Comparison of ENCODE assay signal across 16 cellular contexts in the genomic region with DNA sequence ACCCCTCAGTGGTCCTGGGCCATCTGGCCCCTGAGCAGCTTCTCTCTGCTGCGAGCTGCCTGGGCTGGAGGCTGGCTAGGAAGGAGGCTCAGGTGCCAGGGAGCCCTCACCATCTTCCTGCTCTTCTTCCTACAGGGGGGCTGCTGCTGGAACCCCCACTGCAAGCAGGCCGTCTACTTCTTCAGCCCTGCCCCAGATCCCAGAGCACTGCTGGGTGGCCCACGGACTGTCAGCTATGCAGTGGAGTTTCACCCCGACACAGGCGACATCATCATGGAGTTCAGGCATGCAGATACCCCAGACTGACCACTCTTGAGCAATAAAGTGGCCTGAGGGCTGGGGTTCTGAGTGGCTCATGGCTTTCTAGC. TPM values are rescaled to one million over a fixed set of nuclear protein-coding genes. Genes with fewer than 3 reads are reported as not detected.
DNase-seq lines count a peak whose midpoint lies in the region; ATAC-seq, FAIRE-seq and TF ChIP-seq lines count a peak whose summit lies in the region.
"Had no signal": no experiment of that assay in that cellular context is flagged by ENCODE, and none has a peak within 500 bp of the region (broad histone marks: within the 10 kb centered on the region; RNA-seq: fewer than 3 reads in every experiment).

No MANE protein-coding gene starts in this region.

- CTCF ChIA-PET in HepG2 (lab: Yijun Ruan, JAX; ENCODE audit: low intra/inter-chr PET ratio, low total read pairs) (no interaction called here), GM12878 (lab: Yijun Ruan, JAX) (interaction anchor here (1.0 to 4.6 kb wide), 7 partner anchors 10 to 154 kb away, joined by 3 to 16 read pairs (median 5); no protein-coding TSS in a partner anchor)

- H3K4me1 ChIP-seq in HepG2 (ENCODE audit: insufficient read depth, low read length) (0 out of 2 replicates have a peak, but pooled peaks cover 7% of the 10 kb centered on the region), right lobe of liver (no peaks in the 10 kb centered on the region), KMS-11 (ENCODE audit: low read depth, poor library complexity, severe bottlenecking) (peaks cover 33% of the 10 kb centered on the region), GM12878 (ENCODE audit: control insufficient read depth, insufficient read depth, low read length) (peaks cover 23% of the 10 kb centered on the region), thymus (ENCODE audit: control insufficient read depth, insufficient read depth, low read length) (peaks cover 29% of the 10 kb centered on the region)
- H3K4me1 ChIP-seq: pancreas, thyroid gland had no signal

- H3K9ac ChIP-seq in HepG2 (ENCODE audit: insufficient read depth, low read depth, low read length): no peak overlapping the region
- no peak overlapping the region for H3K9ac ChIP-seq in KMS-11
- no peak overlapping the region; the same call in 1 of the 2 replicates for H3K9ac ChIP-seq in GM12878 (ENCODE audit: control insufficient read depth, insufficient read depth, low read length)

- DNase-seq in HepG2 (ENCODE audit: low spot score) (no peak), right lobe of liver (no peak), GM12878 (ENCODE audit: low read depth, low spot score) (no peak), kidney tubule cell (ENCODE audit: low spot score) (no peak), NCI-H69 (lab: John Stamatoyannopoulos, UW) (no peak)
- DNase-seq in stimulated activated CD4-positive, alpha-beta T cell treated with anti-CD3 and anti-CD28 coated beads, Interleukin-1b, Interleukin-23, amount 100 ng/mL, for 48 hours: no peak
- DNase-seq: brain microvascular endothelial cell, DMS153, GOT3, NCI-H2171 treated with DMSO at 0.1 percent for 48 hours, thyroid gland had no signal

- FAIRE-seq in HepG2 (lab: Jason Lieb, UNC) (no peak), GM12878 (lab: Jason Lieb, UNC) (peak; percentile 18)
- FAIRE-seq: pancreas had no signal

- TF ChIP-seq EP300 in HepG2 (IDR thresholded peaks at IDR 0.05; ENCODE audit: low read depth in 2 of 2, low read length in 2 of 2) (no peak), HepG2 (CRISPR knock-in tag; IDR thresholded peaks at IDR 0.05; ENCODE audit: borderline replicate concordance) (no peak), GM12878 (IDR thresholded peaks at IDR 0.05; ENCODE audit: borderline replicate concordance in 1 of 2, control insufficient read depth in 1 of 2, low read depth in 2 of 2, low read length in 2 of 2) (no peak)

- TF ChIP-seq CTCF in HepG2 (CRISPR knock-in tag; IDR thresholded peaks at IDR 0.05) (no peak), right lobe of liver (IDR thresholded peaks at IDR 0.05) (no peak), KMS-11 (conservative IDR thresholded peaks at IDR 0.05; ENCODE audit: low read depth, low read length) (no peak), GM12878 (IDR thresholded peaks at IDR 0.05 in 2 of 3, conservative IDR thresholded peaks at IDR 0.05 in 1 of 3; ENCODE audit: control insufficient read depth in 2 of 3, extremely low read depth in 1 of 3, insufficient read depth in 1 of 3, low read depth in 3 of 3, low read length in 3 of 3) (no peak)

- intact Hi-C loops in HepG2 (cut with micrococcal nuclease; ENCODE audit: unreplicated experiment): no loop called here
- intact Hi-C loops in right lobe of liver (cut with DNase I): no loop called here
- intact Hi-C loops in GM12878 (cut with micrococcal nuclease; ENCODE audit: unreplicated experiment): loop anchor here (1.0 kb wide), 1 partner anchor 12 kb away; no protein-coding TSS in a partner anchor

- POLR2A ChIA-PET in HepG2 (lab: Yijun Ruan, JAX) (no interaction called here), GM12878 (lab: Charles Lee) (interaction anchor here (1.2 kb wide), 1 partner anchor 25 kb away, joined by 3 read pairs; no protein-coding TSS in a partner anchor)

- H3K4me3 ChIP-seq in HepG2 (replicated peaks in 1 of 3; ENCODE audit: insufficient read depth in 1 of 3, low read depth in 2 of 3, low read length in 3 of 3): no peak overlapping the region
- no peak overlapping the region for H3K4me3 ChIP-seq in right lobe of liver
- H3K4me3 ChIP-seq in KMS-11 (IDR thresholded peaks at IDR 0.05; ENCODE audit: insufficient read depth, low read depth, low read length): no peak overlapping the region
- no peak overlapping the region for H3K4me3 ChIP-seq in GM12878
- H3K4me3 ChIP-seq in thymus (ENCODE audit: low read length): peak overlapping the region; percentile 32
- H3K4me3 ChIP-seq: gastroesophageal sphincter, pancreas, thyroid gland had no signal

- no peak for TF ChIP-seq POLR2A in HepG2 (IDR thresholded peaks at IDR 0.05; ENCODE audit: insufficient read depth in 1 of 2, low read depth in 2 of 2, low read length in 2 of 2)
- no peak for TF ChIP-seq POLR2A in right lobe of liver (IDR thresholded peaks at IDR 0.05)
- TF ChIP-seq POLR2A in GM12878 (IDR thresholded peaks at IDR 0.05; ENCODE audit: low read depth, low read length): no peak

- H2AFZ ChIP-seq in HepG2 (ENCODE audit: low read length) (no peak overlapping the region), KMS-11 (ENCODE audit: low read depth) (no peak overlapping the region), GM12878 (ENCODE audit: control insufficient read depth, low read depth, low read length) (no peak overlapping the region)

- H3K36me3 ChIP-seq in HepG2 (replicated peaks in 1 of 2; ENCODE audit: control insufficient read depth in 1 of 2, insufficient read depth in 2 of 2, low read length in 2 of 2) (peaks cover 38 to 68% of the 10 kb centered on the region in 2 experiments), right lobe of liver (peaks cover 0 to 38% (median 3%) of the 10 kb centered on the region in 4 donors), KMS-11 (ENCODE audit: insufficient read depth) (no peaks in the 10 kb centered on the region), GM12878 (ENCODE audit: control insufficient read depth in 2 of 2, insufficient read depth in 2 of 2, low read length in 1 of 2) (peaks cover 23 to 43% of the 10 kb centered on the region in 2 experiments), thymus (ENCODE audit: control insufficient read depth, insufficient read depth) (peaks cover 62% of the 10 kb centered on the region)

- H4K20me1 ChIP-seq in HepG2 (ENCODE audit: insufficient read depth, low read length): no peaks in the 10 kb centered on the region; the same call in 1 of the 2 replicates
- no peaks in the 10 kb centered on the region for H4K20me1 ChIP-seq in KMS-11 (ENCODE audit: insufficient read depth)
- H4K20me1 ChIP-seq in GM12878 (ENCODE audit: control insufficient read depth, insufficient read depth): no peaks in the 10 kb centered on the region

- 80% methylated on average over 1 of the region's 5 CpGs for WGBS in HepG2 (ENCODE audit: low lambda C conversion rate)
- 62% methylated on average over 2 of the region's 5 CpGs for WGBS in right lobe of liver (ENCODE audit: insufficient coverage, low coverage, low lambda C conversion rate, missing lambda C conversion rate)
- WGBS in GM12878 (ENCODE audit: insufficient coverage, insufficient replicate concordance, low lambda C conversion rate, missing lambda C conversion rate): 60% methylated on average over 5 of the region's 5 CpGs
- WGBS in thymus: 58% methylated on average over 5 of the region's 5 CpGs

- H3K9me3 ChIP-seq in HepG2 (ENCODE audit: low read length) (no peaks in the 10 kb centered on the region), right lobe of liver (no peaks in the 10 kb centered on the region), GM12878 (replicated peaks; ENCODE audit: control insufficient read depth, insufficient read depth, low read length) (no peaks in the 10 kb centered on the region), thymus (ENCODE audit: control insufficient read depth) (no peaks in the 10 kb centered on the region)
- H3K9me3 ChIP-seq: gastroesophageal sphincter, pancreas, Peyer's patch, thyroid gland had no signal

- RAD21 ChIA-PET in GM12878 (lab: Charles Lee; ENCODE audit: unreplicated experiment): interaction anchor here (1.0 to 2.4 kb wide), 4 partner anchors 12 to 120 kb away, joined by 3 to 9 read pairs (median 6); no protein-coding TSS in a partner anchor

- BruUV-seq in HepG2 (replicated peaks; lab: Mats Ljungman, UMichigan): no TSS peak
- BruUV-seq in GM12878 (replicated peaks; lab: Mats Ljungman, UMichigan): no TSS peak

- no peak overlapping the region for H3K4me2 ChIP-seq in HepG2 (ENCODE audit: low read depth, low read length)
- H3K4me2 ChIP-seq in KMS-11: peak overlapping the region; percentile 94
- H3K4me2 ChIP-seq in GM12878 (ENCODE audit: control insufficient read depth, insufficient read depth): peak overlapping the region; percentile 89

- ATAC-seq in HepG2 (no peak), right lobe of liver (no peak), GM12878 (peak; percentile 2; the same call in 2 of the 3 replicates)
- ATAC-seq: gastroesophageal sphincter had no signal

- TF ChIP-seq RAD21 in HepG2 (CRISPR knock-in tag; IDR thresholded peaks at IDR 0.05) (no peak), GM12878 (IDR thresholded peaks at IDR 0.05; ENCODE audit: insufficient read depth, low read depth, low read length) (no peak)

- SMC1A ChIA-PET in GM12878 (lab: Charles Lee; ENCODE audit: uncharacterized antibody, unreplicated experiment): interaction anchor here (1.3 to 1.5 kb wide), 4 partner anchors 12 to 96 kb away, joined by 3 to 7 read pairs (median 4); a partner anchor contains a TSS

- H3K27ac ChIP-seq in HepG2 (ENCODE audit: extremely low read length, insufficient read depth, low read length): no peak overlapping the region
- H3K27ac ChIP-seq in right lobe of liver: no peak overlapping the region
- H3K27ac ChIP-seq in KMS-11: no peak overlapping the region
- H3K27ac ChIP-seq in GM12878 (ENCODE audit: control insufficient read depth, insufficient read depth): peak overlapping the region; percentile 51
- H3K27ac ChIP-seq in thymus (ENCODE audit: low read depth): no peak overlapping the region
- H3K27ac ChIP-seq: brain microvascular endothelial cell, gastroesophageal sphincter, pancreas, thyroid gland had no signal

- H3K27me3 ChIP-seq in HepG2 (ENCODE audit: control insufficient read depth in 1 of 2, insufficient read depth in 2 of 2, low read length in 2 of 2) (no peaks in the 10 kb centered on the region), right lobe of liver (no peaks in the 10 kb centered on the region), KMS-11 (ENCODE audit: insufficient read depth, low read depth) (no peaks in the 10 kb centered on the region), GM12878 (replicated peaks in 1 of 2; ENCODE audit: control insufficient read depth in 2 of 2, insufficient read depth in 2 of 2, low read length in 1 of 2) (no peaks in the 10 kb centered on the region), thymus (ENCODE audit: control insufficient read depth, insufficient read depth) (no peaks in the 10 kb centered on the region)
- H3K27me3 ChIP-seq: brain microvascular endothelial cell, gastroesophageal sphincter, pancreas, Peyer's patch, thyroid gland had no signal

- in situ Hi-C loops in HepG2 (cut with HindIII; ENCODE audit: extremely low pct_ligation_motif_present, low pct_unique_long_range_greater_than_20kb): no loop called here
- in situ Hi-C loops in GM12878 (cut with MboI): no loop called here

- H3K79me2 ChIP-seq in HepG2 (ENCODE audit: insufficient read depth, low read length) (no peaks in the 10 kb centered on the region), KMS-11 (ENCODE audit: insufficient read depth, low read depth) (no peaks in the 10 kb centered on the region), GM12878 (ENCODE audit: control insufficient read depth, insufficient read depth, low read length) (no peaks in the 10 kb centered on the region)

RNA-seq across cellular contexts. Expression of a gene that starts 46.1 kb away (rescaled TPM):
- 46.7 and 55.0 TPM in 2 replicates for total RNA-seq in HepG2 (2016; rRNA removed; fragmentation: Illumina TruSeq; extraction: Trizol)
- 9.5 and 12.3 TPM in 2 replicates for total RNA-seq in HepG2 (2016; cell fraction: cytosol; rRNA removed; fragmentation: Illumina TruSeq; extraction: Trizol; ENCODE audit: low read depth)
- 45.8 and 52.4 TPM in 2 replicates for total RNA-seq in HepG2 (2016; cell fraction: insoluble cytoplasmic fraction; rRNA removed; fragmentation: Illumina TruSeq; extraction: Trizol)
- 18.9 and 20.2 TPM in 2 replicates for total RNA-seq in HepG2 (2016; cell fraction: membrane; rRNA removed; fragmentation: Illumina TruSeq; extraction: Trizol)
- total RNA-seq in HepG2 (2016; cell fraction: nucleus; rRNA removed; fragmentation: Illumina TruSeq; extraction: Trizol): 51.3 and 66.0 TPM in 2 replicates
- polyA plus RNA-seq in HepG2 (2011; rRNA removed): 47.5 and 53.5 TPM in 2 replicates
- polyA plus RNA-seq in HepG2 (2011; cell fraction: cytosol; rRNA removed): 35.5 and 39.1 TPM in 2 replicates
- polyA plus RNA-seq in HepG2 (2011; cell fraction: nucleus; rRNA removed): 268 and 334 TPM in 2 replicates
- polyA plus RNA-seq in HepG2 (2012): 28.1 and 39.6 TPM in 2 replicates
- polyA plus RNA-seq in HepG2 (2016; cell fraction: cytosol; fragmentation: Illumina TruSeq; extraction: Trizol; ENCODE audit: low read depth): 4.3 and 4.6 TPM in 2 replicates
- 36.4 and 39.2 TPM in 2 replicates for polyA plus RNA-seq in HepG2 (2016; cell fraction: insoluble cytoplasmic fraction; fragmentation: Illumina TruSeq; extraction: Trizol; ENCODE audit: low read depth)
- 6.8 and 7.1 TPM in 2 replicates for polyA plus RNA-seq in HepG2 (2016; cell fraction: membrane; fragmentation: Illumina TruSeq; extraction: Trizol; ENCODE audit: low read depth)
- polyA plus RNA-seq in HepG2 (2016; cell fraction: nucleus; fragmentation: Illumina TruSeq; extraction: Trizol; ENCODE audit: insufficient read depth, low read depth): 109 and 112 TPM in 2 replicates
- polyA minus RNA-seq in HepG2 (2011; rRNA and poly(A)+ RNA removed; ENCODE audit: low replicate concordance): 105 and 173 TPM in 2 replicates
- polyA minus RNA-seq in HepG2 (2011; cell fraction: cytosol; rRNA and poly(A)+ RNA removed): 15.1 and 21.0 TPM in 2 replicates
- 89.8 and 99.8 TPM in 2 replicates for polyA minus RNA-seq in HepG2 (2011; cell fraction: nucleus; rRNA and poly(A)+ RNA removed)
- total RNA-seq in right lobe of liver: 10 to 100 TPM; 13.1 to 28.3 (median 21.1) TPM
- total RNA-seq in GM12878 (2013; cell fraction: nucleolus; rRNA removed): 287 and 321 TPM in 2 replicates
- total RNA-seq in GM12878 (2014; rRNA removed): 45.8 and 48.5 TPM in 2 replicates
- total RNA-seq in GM12878 (2014; rRNA removed; fragmentation: Illumina TruSeq; extraction: Trizol): 32.6 and 33.4 TPM in 2 replicates
- 45.4 and 47.6 TPM in 2 replicates for total RNA-seq in GM12878 (2021)
- 16.4 TPM for polyA plus RNA-seq in GM12878 (2011; ENCODE audit: low read depth)
- polyA plus RNA-seq in GM12878 (2011; rRNA removed): 40.7 and 49.3 TPM in 2 replicates
- 51.4 and 85.8 TPM in 2 replicates for polyA plus RNA-seq in GM12878 (2011; cell fraction: cytosol; rRNA removed)
- polyA plus RNA-seq in GM12878 (2011; cell fraction: nucleus; rRNA removed): 460 and 573 TPM in 2 replicates
- 32.4 and 33.5 TPM in 2 replicates for polyA plus RNA-seq in GM12878 (2012)
- 28.6 and 43.3 TPM in 2 replicates for polyA plus RNA-seq in GM12878 (2014; fragmentation: Illumina TruSeq; extraction: Trizol)
- 1 to 10 TPM; 5.1 to 5.6 TPM for polyA plus RNA-seq in GM12878 (2014; fragmentation: Nextera tagmentation; extraction: Ambion mirVana)
- 52.4 and 56.1 TPM in 2 replicates for polyA plus RNA-seq in GM12878 (2014; rRNA removed)
- polyA plus RNA-seq in GM12878 (2016; fragmentation: Nextera tagmentation; extraction: Ambion mirVana): 10 to 100 TPM; 36.9 to 40.7 TPM
- 54.9 and 77.8 TPM in 2 replicates for polyA minus RNA-seq in GM12878 (2011; rRNA and poly(A)+ RNA removed)
- 20.1 and 21.9 TPM in 2 replicates for polyA minus RNA-seq in GM12878 (2011; cell fraction: cytosol; rRNA and poly(A)+ RNA removed)
- polyA minus RNA-seq in GM12878 (2011; cell fraction: nucleus; rRNA and poly(A)+ RNA removed): 77.7 and 124 TPM in 2 replicates
- 65.5 TPM for polyA plus RNA-seq in thymus

RNA-seq across cellular contexts. Expression of a gene that starts 46.2 kb away (rescaled TPM):
- total RNA-seq in HepG2 (2016; rRNA removed; fragmentation: Illumina TruSeq; extraction: Trizol) (21.5 and 21.6 TPM in 2 replicates), right lobe of liver (1 to 10 TPM; 4.0 to 5.4 (median 4.8) TPM), GM12878 (2014; rRNA removed) (16.0 and 17.7 TPM in 2 replicates), GM12878 (2014; rRNA removed; fragmentation: Illumina TruSeq; extraction: Trizol) (17.7 and 18.1 TPM in 2 replicates), GM12878 (2021) (17.7 and 22.0 TPM in 2 replicates)
- 4.2 and 5.7 TPM in 2 replicates for total RNA-seq in HepG2 (2016; cell fraction: cytosol; rRNA removed; fragmentation: Illumina TruSeq; extraction: Trizol; ENCODE audit: low read depth)
- 19.7 and 21.7 TPM in 2 replicates for total RNA-seq in HepG2 (2016; cell fraction: insoluble cytoplasmic fraction; rRNA removed; fragmentation: Illumina TruSeq; extraction: Trizol)
- total RNA-seq in HepG2 (2016; cell fraction: membrane; rRNA removed; fragmentation: Illumina TruSeq; extraction: Trizol): 8.6 and 9.1 TPM in 2 replicates
- total RNA-seq in HepG2 (2016; cell fraction: nucleus; rRNA removed; fragmentation: Illumina TruSeq; extraction: Trizol): 28.4 and 34.8 TPM in 2 replicates
- polyA plus RNA-seq in HepG2 (2011; rRNA removed) (11.2 and 12.5 TPM in 2 replicates), GM12878 (2011; rRNA removed) (17.8 and 19.6 TPM in 2 replicates), GM12878 (2014; fragmentation: Illumina TruSeq; extraction: Trizol) (16.0 and 16.8 TPM in 2 replicates), GM12878 (2014; fragmentation: Nextera tagmentation; extraction: Ambion mirVana) (1 to 10 TPM; 2.9 to 6.4 TPM), GM12878 (2014; rRNA removed) (13.9 and 16.0 TPM in 2 replicates), GM12878 (2016; fragmentation: Nextera tagmentation; extraction: Ambion mirVana) (10 to 100 TPM; 23.8 to 27.4 TPM), thymus (12.8 TPM)
- polyA plus RNA-seq in HepG2 (2011; cell fraction: cytosol; rRNA removed): 6.1 and 9.0 TPM in 2 replicates
- 22.2 and 25.4 TPM in 2 replicates for polyA plus RNA-seq in HepG2 (2011; cell fraction: nucleus; rRNA removed)
- polyA plus RNA-seq in HepG2 (2012): 12.1 and 13.5 TPM in 2 replicates
- polyA plus RNA-seq in HepG2 (2016; cell fraction: cytosol; fragmentation: Illumina TruSeq; extraction: Trizol; ENCODE audit: low read depth): 2.2 and 2.4 TPM in 2 replicates
- 19.5 and 20.3 TPM in 2 replicates for polyA plus RNA-seq in HepG2 (2016; cell fraction: insoluble cytoplasmic fraction; fragmentation: Illumina TruSeq; extraction: Trizol; ENCODE audit: low read depth)
- 4.3 and 4.5 TPM in 2 replicates for polyA plus RNA-seq in HepG2 (2016; cell fraction: membrane; fragmentation: Illumina TruSeq; extraction: Trizol; ENCODE audit: low read depth)
- 37.7 and 42.1 TPM in 2 replicates for polyA plus RNA-seq in HepG2 (2016; cell fraction: nucleus; fragmentation: Illumina TruSeq; extraction: Trizol; ENCODE audit: insufficient read depth, low read depth)
- polyA minus RNA-seq in HepG2 (2011; rRNA and poly(A)+ RNA removed; ENCODE audit: low replicate concordance): 8.8 and 15.1 TPM in 2 replicates
- 4.7 and 4.9 TPM in 2 replicates for polyA minus RNA-seq in HepG2 (2011; cell fraction: cytosol; rRNA and poly(A)+ RNA removed)
- polyA minus RNA-seq in HepG2 (2011; cell fraction: nucleus; rRNA and poly(A)+ RNA removed): 26.7 and 28.5 TPM in 2 replicates
- total RNA-seq in GM12878 (2013; cell fraction: nucleolus; rRNA removed): 46.8 and 51.0 TPM in 2 replicates
- 11.8 TPM for polyA plus RNA-seq in GM12878 (2011; ENCODE audit: low read depth)
- 8.7 and 9.2 TPM in 2 replicates for polyA plus RNA-seq in GM12878 (2011; cell fraction: cytosol; rRNA removed)
- polyA plus RNA-seq in GM12878 (2011; cell fraction: nucleus; rRNA removed): 28.2 and 29.3 TPM in 2 replicates
- polyA plus RNA-seq in GM12878 (2012): 14.3 and 16.2 TPM in 2 replicates
- 11.2 and 13.8 TPM in 2 replicates for polyA minus RNA-seq in GM12878 (2011; rRNA and poly(A)+ RNA removed)
- 2.8 and 2.9 TPM in 2 replicates for polyA minus RNA-seq in GM12878 (2011; cell fraction: cytosol; rRNA and poly(A)+ RNA removed)
- polyA minus RNA-seq in GM12878 (2011; cell fraction: nucleus; rRNA and poly(A)+ RNA removed): 10.0 and 16.6 TPM in 2 replicates
